ENCODE assay signal across 15 cellular contexts in the genomic region with DNA sequence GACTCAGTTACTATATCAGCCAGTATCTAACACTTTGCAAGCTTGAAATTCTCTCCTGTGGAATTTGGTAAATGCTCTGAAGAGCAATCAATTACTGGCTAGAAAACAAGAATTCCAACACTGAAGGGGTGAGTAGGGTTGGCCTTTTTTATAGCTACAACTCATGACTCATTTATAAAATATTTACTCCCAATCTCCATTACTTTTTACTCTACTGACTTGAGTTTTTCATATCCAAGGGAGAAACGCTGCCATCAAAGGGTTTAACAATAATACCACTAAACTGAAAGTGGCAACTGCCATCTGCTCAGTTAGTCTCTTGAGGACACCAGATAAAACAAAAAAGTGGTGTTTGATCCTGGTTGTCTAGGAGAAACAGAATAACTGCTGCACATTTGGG.
DNase-seq lines count a peak whose midpoint lies in the region; ATAC-seq and TF ChIP-seq lines count a peak whose summit lies in the region.
"Had no signal": no experiment of that assay in that cellular context is flagged by ENCODE, and none has a peak within 500 bp of the region (broad histone marks: within the 10 kb centered on the region; RNA-seq: fewer than 3 reads in every experiment).

No MANE protein-coding gene starts in this region.

- H3K4me2 ChIP-seq in GM23248 (ENCODE audit: unreplicated experiment) = peak overlapping the region; percentile 38
- H3K4me2 ChIP-seq in skeletal muscle satellite cell (ENCODE audit: low read length) = peak overlapping the region; percentile 3

- TF ChIP-seq CTCF in RWPE2 (IDR thresholded peaks at IDR 0.05; ENCODE audit: poor library complexity, severe bottlenecking) (no peak), foreskin fibroblast (IDR thresholded peaks at IDR 0.05; ENCODE audit: low read depth, low read length) (no peak)

- DNase-seq in GM23248 = peak; percentile 38
- no peak for DNase-seq in RWPE2 (ENCODE audit: low spot score)
- DNase-seq in foreskin fibroblast = peak; percentile 10 to 28
- DNase-seq: activated CD8-positive, alpha-beta memory T cell treated with anti-CD3 and anti-CD28 coated beads for 24 hours; activated naive CD4-positive, alpha-beta T cell treated with Interleukin-2 at 50 U/mL for 16 hours; Caco-2; immature natural killer cell; NCI-H1436 treated with DMSO at 0.1 percent for 48 hours; NCI-H69 had no signal

- in situ Hi-C loops in GM23248 (cut with MboI) = no loop called here

- H4K20me1 ChIP-seq in GM23248 (ENCODE audit: insufficient read depth) = no peaks in the 10 kb centered on the region

- H3K4me3 ChIP-seq in GM23248 (no peak overlapping the region), RWPE2 (ENCODE audit: severe bottlenecking) (no peak overlapping the region), foreskin fibroblast (ENCODE audit: low read depth in 1 of 2, low read length in 2 of 2) (no peak overlapping the region), skeletal muscle satellite cell (ENCODE audit: low read length) (no peak overlapping the region)

- H3K79me2 ChIP-seq in GM23248 (ENCODE audit: insufficient read depth) = no peaks in the 10 kb centered on the region

- H3K4me1 ChIP-seq in GM23248 (ENCODE audit: insufficient read depth) (peaks cover 14% of the 10 kb centered on the region), RWPE2 (ENCODE audit: insufficient read depth, poor library complexity, severe bottlenecking) (peaks cover 7% of the 10 kb centered on the region), skeletal muscle satellite cell (ENCODE audit: control insufficient read depth, insufficient read depth, low read length) (peaks cover 5% of the 10 kb centered on the region)
- H3K4me1 ChIP-seq: Caco-2 had no signal

- no peaks in the 10 kb centered on the region for H3K9me3 ChIP-seq in GM23248 (ENCODE audit: low read depth)
- no peaks in the 10 kb centered on the region for H3K9me3 ChIP-seq in RWPE2 (ENCODE audit: severe bottlenecking)
- H3K9me3 ChIP-seq in skeletal muscle satellite cell (replicated peaks; ENCODE audit: low read length) = no peaks in the 10 kb centered on the region
- H3K9me3 ChIP-seq: Caco-2 had no signal

- no peak overlapping the region for H2AFZ ChIP-seq in GM23248

- H3K36me3 ChIP-seq in GM23248 (ENCODE audit: low read depth) = no peaks in the 10 kb centered on the region
- H3K36me3 ChIP-seq in RWPE2 (ENCODE audit: low read depth) = no peaks in the 10 kb centered on the region
- no peaks in the 10 kb centered on the region for H3K36me3 ChIP-seq in skeletal muscle satellite cell (ENCODE audit: insufficient read depth, low read length)

- WGBS in GM23248 (ENCODE audit: low coverage in 1 of 2, low lambda C conversion rate in 2 of 2, missing lambda C conversion rate in 2 of 2), 2 experiments = 78 to 80% methylated on average over 1 of the region's 1 CpG

- no peaks in the 10 kb centered on the region for H3F3A ChIP-seq in GM23248 (ENCODE audit: insufficient read depth)

- peak; percentile 56 for ATAC-seq in RWPE2 (ENCODE audit: low read depth)
- no peak for ATAC-seq in HG02588 (IDR thresholded peaks at IDR 0.05; ENCODE audit: unreplicated experiment)
- no peak for ATAC-seq in HG02763 (IDR thresholded peaks at IDR 0.05; ENCODE audit: unreplicated experiment)
- no peak for ATAC-seq in HG03442 (IDR thresholded peaks at IDR 0.05; ENCODE audit: unreplicated experiment)
- ATAC-seq: natural killer cell treated with Interleukin-12 subunit alpha and Interleukin-12 subunit beta and Interleukin-15 and Interleukin-18, amount 100 ng/mL, for 72 hours; Right ventricle myocardium inferior had no signal

- H3K9me2 ChIP-seq in GM23248 (ENCODE audit: insufficient read depth) = no peaks in the 10 kb centered on the region

- H3K9ac ChIP-seq in GM23248 = no peak overlapping the region
- H3K9ac ChIP-seq in skeletal muscle satellite cell (ENCODE audit: low read depth, low read length) = no peak overlapping the region

- H3K27me3 ChIP-seq in GM23248 (replicated peaks; ENCODE audit: insufficient read depth) (no peaks in the 10 kb centered on the region), RWPE2 (ENCODE audit: insufficient read depth, poor library complexity, severe bottlenecking) (no peaks in the 10 kb centered on the region), skeletal muscle satellite cell (ENCODE audit: control insufficient read depth, insufficient read depth, low read length) (no peaks in the 10 kb centered on the region)

- H3K27ac ChIP-seq in GM23248 (no peak overlapping the region), RWPE2 (ENCODE audit: poor library complexity, severe bottlenecking) (no peak overlapping the region)
